ENCODE assay signal across 15 cellular contexts in the genomic region with DNA sequence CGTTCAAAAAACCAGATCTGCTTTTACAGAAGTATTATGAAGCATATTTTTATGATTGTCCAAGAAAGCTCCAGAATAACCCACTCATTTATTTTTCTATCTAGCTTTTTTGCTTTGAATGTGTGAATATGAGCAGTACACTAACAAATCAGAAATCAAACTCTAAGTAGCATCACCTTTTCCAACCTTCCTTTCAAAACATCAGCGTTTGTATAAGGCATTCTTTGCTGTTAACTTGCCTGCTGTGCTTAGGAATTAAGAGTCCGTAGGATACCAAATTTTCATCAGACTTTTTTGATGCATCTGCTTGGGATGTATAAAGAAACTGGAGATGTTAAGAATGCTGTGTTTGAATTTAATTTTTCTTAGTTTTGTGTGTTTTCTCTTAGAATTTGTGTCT. TPM values are rescaled to one million over a fixed set of nuclear protein-coding genes. Genes with fewer than 3 reads are reported as not detected.
DNase-seq lines count a peak whose midpoint lies in the region; ATAC-seq lines count a peak whose summit lies in the region.
"Had no signal": no experiment of that assay in that cellular context is flagged by ENCODE, and none has a peak within 500 bp of the region (broad histone marks: within the 10 kb centered on the region; RNA-seq: fewer than 3 reads in every experiment).

No MANE protein-coding gene starts in this region.

- no peak for ATAC-seq in activated T-cell treated with anti-CD3 and anti-CD28 coated beads, Interleukin-2, amount 50 U/mL, for 4 hours
- no peak for ATAC-seq in activated CD8-positive, alpha-beta T cell treated with anti-CD3 and anti-CD28 coated beads, Interleukin-2, amount 10 ng/mL, durations not matched to agents 7 days and 5 days
- no peak for ATAC-seq in memory B cell (ENCODE audit: low read depth)
- ATAC-seq in stimulated activated effector memory CD8-positive, alpha-beta T cell treated with anti-CD3 and anti-CD28 coated beads, Interleukin-12 subunit alpha, Interleukin-12 subunit beta, amount 100 ng/mL, for 72 hours = no peak
- ATAC-seq in HG03045 (IDR thresholded peaks at IDR 0.05; ENCODE audit: unreplicated experiment) = no peak
- ATAC-seq: activated naive CD4-positive, alpha-beta T cell treated with anti-CD3 and anti-CD28 coated beads, Interleukin-2, amount 50 U/mL, for 72 hours; foreskin keratinocyte had no signal

- no peak overlapping the region for H3K27ac Mint-ChIP-seq in activated CD8-positive, alpha-beta T cell treated with anti-CD3 and anti-CD28 coated beads, Interleukin-2, amount 10 ng/mL, durations not matched to agents 7 days and 5 days
- peak overlapping the region; percentile 7 for H3K27ac Mint-ChIP-seq in memory B cell
- H3K27ac Mint-ChIP-seq in stimulated activated effector memory CD8-positive, alpha-beta T cell treated with anti-CD3 and anti-CD28 coated beads, Interleukin-12 subunit alpha, Interleukin-12 subunit beta, amount 100 ng/mL, for 72 hours = no peak overlapping the region
- H3K27ac Mint-ChIP-seq: activated naive CD4-positive, alpha-beta T cell treated with anti-CD3 and anti-CD28 coated beads, Interleukin-2, amount 50 U/mL, for 72 hours had no signal

- H3K9me3 Mint-ChIP-seq in activated T-cell treated with anti-CD3 and anti-CD28 coated beads, Interleukin-2, amount 50 U/mL, for 4 hours = no peaks in the 10 kb centered on the region
- H3K9me3 Mint-ChIP-seq in activated CD8-positive, alpha-beta T cell treated with anti-CD3 and anti-CD28 coated beads, Interleukin-2, amount 10 ng/mL, durations not matched to agents 7 days and 5 days (ENCODE audit: insufficient read depth) = no peaks in the 10 kb centered on the region
- H3K9me3 Mint-ChIP-seq in memory B cell = no peaks in the 10 kb centered on the region
- H3K9me3 Mint-ChIP-seq in stimulated activated effector memory CD8-positive, alpha-beta T cell treated with anti-CD3 and anti-CD28 coated beads, Interleukin-12 subunit alpha, Interleukin-12 subunit beta, amount 100 ng/mL, for 72 hours = no peaks in the 10 kb centered on the region
- H3K9me3 Mint-ChIP-seq: activated naive CD4-positive, alpha-beta T cell treated with anti-CD3 and anti-CD28 coated beads, Interleukin-2, amount 50 U/mL, for 72 hours had no signal

- peaks cover 4% of the 10 kb centered on the region for H3K36me3 Mint-ChIP-seq in activated T-cell treated with anti-CD3 and anti-CD28 coated beads, Interleukin-2, amount 50 U/mL, for 4 hours (ENCODE audit: insufficient read depth)
- peaks cover 50% of the 10 kb centered on the region for H3K36me3 Mint-ChIP-seq in activated CD8-positive, alpha-beta T cell treated with anti-CD3 and anti-CD28 coated beads, Interleukin-2, amount 10 ng/mL, durations not matched to agents 7 days and 5 days (ENCODE audit: low read depth)
- peaks cover 11% of the 10 kb centered on the region for H3K36me3 Mint-ChIP-seq in memory B cell
- peaks cover 35% of the 10 kb centered on the region for H3K36me3 Mint-ChIP-seq in stimulated activated effector memory CD8-positive, alpha-beta T cell treated with anti-CD3 and anti-CD28 coated beads, Interleukin-12 subunit alpha, Interleukin-12 subunit beta, amount 100 ng/mL, for 72 hours

- H3K27me3 Mint-ChIP-seq in activated T-cell treated with anti-CD3 and anti-CD28 coated beads, Interleukin-2, amount 50 U/mL, for 4 hours (ENCODE audit: low read depth) = no peaks in the 10 kb centered on the region
- H3K27me3 Mint-ChIP-seq in activated CD8-positive, alpha-beta T cell treated with anti-CD3 and anti-CD28 coated beads, Interleukin-2, amount 10 ng/mL, durations not matched to agents 7 days and 5 days (ENCODE audit: low read depth) = no peaks in the 10 kb centered on the region
- H3K27me3 Mint-ChIP-seq in memory B cell = no peaks in the 10 kb centered on the region

- peaks cover 62% of the 10 kb centered on the region for H3K4me1 Mint-ChIP-seq in activated T-cell treated with anti-CD3 and anti-CD28 coated beads, Interleukin-2, amount 50 U/mL, for 4 hours (ENCODE audit: low read depth)
- H3K4me1 Mint-ChIP-seq in activated CD8-positive, alpha-beta T cell treated with anti-CD3 and anti-CD28 coated beads, Interleukin-2, amount 10 ng/mL, durations not matched to agents 7 days and 5 days (ENCODE audit: low read depth) = peaks cover 50% of the 10 kb centered on the region
- peaks cover 34% of the 10 kb centered on the region for H3K4me1 Mint-ChIP-seq in memory B cell
- peaks cover 58% of the 10 kb centered on the region for H3K4me1 Mint-ChIP-seq in stimulated activated effector memory CD8-positive, alpha-beta T cell treated with anti-CD3 and anti-CD28 coated beads, Interleukin-12 subunit alpha, Interleukin-12 subunit beta, amount 100 ng/mL, for 72 hours

- peak overlapping the region; percentile 4 for H3K4me3 Mint-ChIP-seq in activated T-cell treated with anti-CD3 and anti-CD28 coated beads, Interleukin-2, amount 50 U/mL, for 4 hours
- peak overlapping the region; percentile 2 for H3K4me3 Mint-ChIP-seq in activated CD8-positive, alpha-beta T cell treated with anti-CD3 and anti-CD28 coated beads, Interleukin-2, amount 10 ng/mL, durations not matched to agents 7 days and 5 days
- H3K4me3 Mint-ChIP-seq in memory B cell = no peak overlapping the region
- peak overlapping the region; percentile 5 for H3K4me3 Mint-ChIP-seq in stimulated activated effector memory CD8-positive, alpha-beta T cell treated with anti-CD3 and anti-CD28 coated beads, Interleukin-12 subunit alpha, Interleukin-12 subunit beta, amount 100 ng/mL, for 72 hours

- POLR2A ChIA-PET in activated CD8-positive, alpha-beta T cell treated with anti-CD3 and anti-CD28 coated beads, Interleukin-2, amount 10 ng/mL, durations not matched to agents 7 days and 5 days (lab: Charles Lee) = no interaction called here

- CTCF ChIA-PET in activated CD8-positive, alpha-beta T cell treated with anti-CD3 and anti-CD28 coated beads, Interleukin-2, amount 10 ng/mL, durations not matched to agents 7 days and 5 days (lab: Charles Lee) = no interaction called here

- DNase-seq in activated T-cell treated with anti-CD3 and anti-CD28 coated beads, Interleukin-2, amount 50 U/mL, for 4 hours = no peak
- no peak for DNase-seq in activated T-cell treated with anti-CD3 and anti-CD28 coated beads, Interleukin-2, amount 50 U/mL, for 1 hour
- no peak for DNase-seq in activated CD8-positive, alpha-beta T cell treated with anti-CD3 and anti-CD28 coated beads, Interleukin-2, amount 10 ng/mL, durations not matched to agents 7 days and 5 days
- DNase-seq in memory B cell (ENCODE audit: low spot score in 2 of 2) = no peak
- no peak for DNase-seq in stimulated activated effector memory CD8-positive, alpha-beta T cell treated with anti-CD3 and anti-CD28 coated beads, Interleukin-12 subunit alpha, Interleukin-12 subunit beta, amount 100 ng/mL, for 72 hours (ENCODE audit: low spot score in 2 of 2)
- no peak for DNase-seq in activated CD4-positive, alpha-beta T cell treated with anti-CD3 and anti-CD28 coated beads for 48 hours
- no peak for DNase-seq in SIG-M5 treated with dmso at 0.1 percent for 504 hours (lab: John Stamatoyannopoulos, UW; ENCODE audit: unreplicated experiment)
- DNase-seq: DMS79 treated with DMSO at 0.1 percent for 48 hours, foreskin keratinocyte, NCI-H1048, NCI-H510A, Peyer's patch, T1000 had no signal

RNA-seq across cellular contexts. Expression of a gene that starts 3.8 kb away (rescaled TPM):
- 10 to 100 TPM; 13.4 to 18.9 (median 14.1) TPM for total RNA-seq in activated T-cell treated with anti-CD3 and anti-CD28 coated beads, Interleukin-2, amount 50 U/mL, for 4 hours
- total RNA-seq in activated CD8-positive, alpha-beta T cell treated with anti-CD3 and anti-CD28 coated beads, Interleukin-2, amount 10 ng/mL, durations not matched to agents 7 days and 5 days = 10 to 100 TPM; 47.7 to 51.8 TPM
